8 cellular contexts compared by ENCODE assay signal in genomic region chr7:28093617-28094232, GRCh38.
DNase-seq lines count a peak whose midpoint lies in the region; ATAC-seq and TF ChIP-seq lines count a peak whose summit lies in the region.

No MANE protein-coding gene starts in this region.

- ATAC-seq in GM21737 (IDR thresholded peaks at IDR 0.05; ENCODE audit: unreplicated experiment): no peak

- no peak overlapping the region for H2AFZ ChIP-seq in Karpas-422 (ENCODE audit: low read length)

- TF ChIP-seq CTCF in adrenal gland (IDR thresholded peaks at IDR 0.05): peak; percentile 49 to 68 (median 59)

- H3K4me2 ChIP-seq in Karpas-422 (ENCODE audit: low read depth, low read length, poor library complexity, severe bottlenecking): no peak overlapping the region

- no peaks in the 10 kb centered on the region for H3K79me2 ChIP-seq in Karpas-422 (ENCODE audit: low read length)

- H3K4me1 ChIP-seq in Karpas-422 (ENCODE audit: low read length): no peaks in the 10 kb centered on the region
- peaks cover 0 to 13% of the 10 kb centered on the region in 2 donors for H3K4me1 ChIP-seq in adrenal gland (replicated peaks in 1 of 2)
- no peaks in the 10 kb centered on the region for H3K4me1 ChIP-seq in iPS DF 6.9 (ENCODE audit: control insufficient read depth, insufficient read depth, low read length)

- 66 to 79% (median 75%) methylated on average over 9 of the region's 9 CpGs for WGBS in adrenal gland, 4 donors
- WGBS in iPS DF 6.9 (ENCODE audit: insufficient coverage, insufficient read length): no CpG with 5 or more reads among the region's 9 CpGs

- H3K9me3 ChIP-seq in Karpas-422 (ENCODE audit: low read length): no peaks in the 10 kb centered on the region
- H3K9me3 ChIP-seq in adrenal gland (replicated peaks in 1 of 3): no peaks in the 10 kb centered on the region
- H3K9me3 ChIP-seq in iPS DF 6.9 (ENCODE audit: control insufficient read depth, insufficient read depth, low read length): no peaks in the 10 kb centered on the region

- peak; percentile 70 for DNase-seq in DMS153 treated with DMSO at 0.1 percent for 48 hours (lab: John Stamatoyannopoulos, UW; ENCODE audit: unreplicated experiment)
- peak; percentile 83 for DNase-seq in Karpas-422
- peak; percentile 86 to 89 for DNase-seq in SHP77 (lab: John Stamatoyannopoulos, UW)
- DNase-seq in adrenal gland: peak; percentile 82 to 93 (median 87)
- peak; percentile 76 for DNase-seq in iPS DF 6.9 (ENCODE audit: low read depth, low spot score)
- peak; percentile 50 to 69 (median 57) for DNase-seq in stimulated activated CD4-positive, alpha-beta T cell treated with anti-CD3 and anti-CD28 coated beads, Interleukin-12 subunit alpha, Interleukin-12 subunit beta, amount 100 ng/mL, for 48 hours (ENCODE audit: low read depth in 2 of 3, low spot score in 1 of 3)
- no peak for DNase-seq in epidermal melanocyte (ENCODE audit: insufficient read length, low spot score)

- no peak for TF ChIP-seq POLR2A in adrenal gland (IDR thresholded peaks at IDR 0.05)

- no peak overlapping the region for H3K27ac ChIP-seq in Karpas-422 (ENCODE audit: low read length)
- H3K27ac ChIP-seq in adrenal gland: no peak overlapping the region
- no peak overlapping the region for H3K27ac ChIP-seq in iPS DF 6.9 (ENCODE audit: low read length)

- H3K4me3 ChIP-seq in Karpas-422 (ENCODE audit: low read length) (no peak overlapping the region), adrenal gland (no peak overlapping the region), iPS DF 6.9 (ENCODE audit: low read length) (no peak overlapping the region)

- no peak overlapping the region for H3K9ac ChIP-seq in Karpas-422 (ENCODE audit: low read length)

- H3K36me3 ChIP-seq in Karpas-422 (ENCODE audit: insufficient read depth, low read length): no peaks in the 10 kb centered on the region
- no peaks in the 10 kb centered on the region for H3K36me3 ChIP-seq in adrenal gland (replicated peaks in 1 of 2)
- no peaks in the 10 kb centered on the region for H3K36me3 ChIP-seq in iPS DF 6.9 (ENCODE audit: control insufficient read depth, insufficient read depth, low read length)

- H4K20me1 ChIP-seq in Karpas-422 (ENCODE audit: insufficient read depth, low read depth, low read length): peaks cover 2% of the 10 kb centered on the region; the same call in 1 of the 2 replicates

- intact Hi-C loops in adrenal gland (cut with DNase I): loop anchor here in 1 of 2 donors (10.0 kb wide), 1 partner anchor 899 kb away; no protein-coding TSS in a partner anchor

- no peaks in the 10 kb centered on the region for H3K27me3 ChIP-seq in Karpas-422 (ENCODE audit: low read length)
- no peaks in the 10 kb centered on the region for H3K27me3 ChIP-seq in adrenal gland
- no peaks in the 10 kb centered on the region; the same call in 1 of the 2 replicates for H3K27me3 ChIP-seq in iPS DF 6.9 (ENCODE audit: control insufficient read depth, insufficient read depth, low read length)

- H3K9me2 ChIP-seq in Karpas-422 (replicated peaks; ENCODE audit: insufficient read depth, low read length): no peaks in the 10 kb centered on the region
